Comparison of ENCODE assay signal across 8 cellular contexts in genomic region chr7:56063882-56064625, GRCh38. TPM values are rescaled to one million over a fixed set of nuclear protein-coding genes. Genes with fewer than 3 reads are reported as not detected.
DNase-seq lines count a peak whose midpoint lies in the region; ATAC-seq lines count a peak whose summit lies in the region.

TSS of gene SUMF2 (plus strand) at chr7:56064286. CDS start at chr7:56064312, 26 bp downstream.

- peak; percentile 78 for ATAC-seq in GM21526 (IDR thresholded peaks at IDR 0.05; ENCODE audit: low FRiP score, unreplicated experiment)

- peak within 1 kb of the TSS; percentile 85 for H3K27ac ChIP-seq in epithelial cell of prostate

- DNase-seq in DMS114 treated with DMSO at 0.1 percent for 48 hours (lab: John Stamatoyannopoulos, UW; ENCODE audit: unreplicated experiment) (peak; percentile 92), HuH-7.5 (ENCODE audit: low spot score) (peak; percentile 98), OCI-M2 (lab: John Stamatoyannopoulos, UW; ENCODE audit: unreplicated experiment) (peak; percentile 30), activated T-cell treated with anti-CD3 and anti-CD28 coated beads for 4 hours (peak; percentile 86), epithelial cell of prostate (ENCODE audit: low read depth, low spot score) (no peak), mucosa of gallbladder (ENCODE audit: low spot score) (peak; percentile 92)
- peak; percentile 70 to 78 for DNase-seq in stimulated activated CD8-positive, alpha-beta memory T cell treated with anti-CD3 and anti-CD28 coated beads, Interleukin-4, amount 100 ng/mL, for 4 hours (ENCODE audit: low read depth in 2 of 2, low spot score in 1 of 2)

RNA-seq across cellular contexts. Expression of gene SUMF2, which starts in this region (rescaled TPM):
- 245 TPM for total RNA-seq in mucosa of gallbladder
